ENCODE assay signal across 7 cellular contexts in the genomic region with DNA sequence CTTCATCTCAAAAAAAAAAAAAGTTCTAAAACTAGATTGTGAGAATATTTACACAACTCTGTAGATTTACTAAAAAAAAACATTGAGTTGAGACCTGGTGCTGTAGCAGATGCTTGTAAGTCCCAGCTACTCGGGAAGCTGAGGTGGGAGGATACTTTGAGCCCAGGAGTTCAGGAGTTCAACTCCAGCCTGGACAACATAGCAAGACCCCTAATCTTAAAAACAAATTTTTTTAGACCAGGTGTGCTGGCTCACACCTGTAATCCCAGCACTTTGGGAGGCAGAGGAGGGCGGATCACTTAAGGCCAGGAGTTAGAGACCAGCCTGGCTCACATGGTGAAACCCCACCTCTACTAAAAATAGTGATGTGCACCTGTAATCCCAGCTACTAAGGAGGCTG.
"Had no signal": no experiment of that assay in that cellular context is flagged by ENCODE, and none has a peak within 500 bp of the region (broad histone marks: within the 10 kb centered on the region; RNA-seq: fewer than 3 reads in every experiment).

No MANE protein-coding gene starts in this region.

- H3K27me3 Mint-ChIP-seq: IgD-negative memory B cell had no signal

- H3K4me2 ChIP-seq: KMS-11 had no signal

- H3K9ac ChIP-seq: KMS-11 had no signal

- H3K27ac Mint-ChIP-seq: IgD-negative memory B cell had no signal

- FAIRE-seq: HTR-8/SVneo had no signal

- DNase-seq: IMR-90, KBM-7, KG1 had no signal

- H3K4me3 Mint-ChIP-seq: IgD-negative memory B cell had no signal

- H3K27ac ChIP-seq: HL-60, KMS-11 had no signal
